Comparison of ENCODE assay signal across 8 cellular contexts in the genomic region with DNA sequence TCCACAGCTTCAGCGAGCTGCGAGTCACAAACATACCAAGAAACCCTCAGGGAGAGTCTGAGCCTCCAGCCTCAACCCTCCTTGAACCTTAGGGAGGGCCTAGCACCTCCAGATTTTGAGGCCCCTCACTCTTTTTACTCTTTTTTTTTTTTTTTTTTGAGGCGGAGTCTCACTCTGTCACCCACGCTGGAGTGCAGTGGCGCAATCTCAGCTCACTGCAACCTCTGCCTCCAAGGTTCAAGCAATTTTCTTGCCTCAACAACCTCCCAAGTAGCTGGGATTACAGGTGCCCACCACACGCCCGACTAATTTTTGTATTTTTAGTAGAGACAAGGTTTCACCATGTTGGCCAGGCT. TPM values are rescaled to one million over a fixed set of nuclear protein-coding genes. Genes with fewer than 3 reads are reported as not detected.
A peak's percentile ranks its signal among the peaks of the same experiment; 100 is the strongest.
DNase-seq lines count a peak whose midpoint lies in the region; ATAC-seq and TF ChIP-seq lines count a peak whose summit lies in the region.
"Not testable (repeated sequence)": the region's sequence is repeated elsewhere in the genome, so short reads cannot be mapped to it uniquely, and the experiment has no call there.

No MANE protein-coding gene starts in this region.

- H3K27ac ChIP-seq in adrenal gland, result peak overlapping the region in 4 of 5 donors; percentile 44 to 97 (median 94)
- H3K27ac ChIP-seq in dorsolateral prefrontal cortex, result peak overlapping the region in 50 of 59 donors; percentile 1 to 95 (median 65)
- H3K27ac ChIP-seq in gastroesophageal sphincter, result peak overlapping the region; percentile 84 to 97 (median 94)
- not testable (repeated sequence) for H3K27ac ChIP-seq in mesenchymal stem cell (ENCODE audit: low read length, poor library complexity, severe bottlenecking)
- peak overlapping the region; percentile 91 to 92 (median 92) for H3K27ac ChIP-seq in sigmoid colon
- peak overlapping the region; percentile 90 to 100 (median 98) for H3K27ac ChIP-seq in tibial nerve

- H3K9ac ChIP-seq in mesenchymal stem cell (ENCODE audit: low read length), result peak overlapping the region; percentile 96

- not testable (repeated sequence) for H3K36me3 Mint-ChIP-seq in HFFc6 (ENCODE audit: low read depth)

- DNase-seq in AG09309 (ENCODE audit: low read depth); HFFc6; adrenal gland; dorsolateral prefrontal cortex; mesenchymal stem cell; tibial nerve (ENCODE audit: low spot score in 2 of 2): not testable (repeated sequence)
- DNase-seq in sigmoid colon, result peak; percentile 30

- not testable (repeated sequence) for H3K18ac ChIP-seq in mesenchymal stem cell (ENCODE audit: low read depth in 1 of 2, low read length in 2 of 2)

- not testable (repeated sequence) for ATAC-seq in gastroesophageal sphincter

- 66 to 78% (median 70%) methylated on average over 6 to 7 of the region's 7 CpGs for WGBS in adrenal gland, 4 donors
- WGBS in gastroesophageal sphincter (ENCODE audit: low coverage in 1 of 2), 2 donors, result 59% methylated on average over 7 of the region's 7 CpGs; no CpG with 5 or more reads in 1 of the 2 donors
- WGBS in mesenchymal stem cell, result 83% methylated on average over 2 of the region's 7 CpGs
- 32 to 74% methylated on average over 7 of the region's 7 CpGs for WGBS in sigmoid colon, 2 donors
- 68 to 70% methylated on average over 7 of the region's 7 CpGs for WGBS in tibial nerve, 2 donors

- H3K27ac Mint-ChIP-seq in HFFc6, result peak overlapping the region; percentile 89

- H3K27me3 Mint-ChIP-seq in HFFc6 (ENCODE audit: insufficient read depth), result not testable (repeated sequence)

- peaks cover 10% of the 10 kb centered on the region for H3K79me1 ChIP-seq in mesenchymal stem cell (replicated peaks; ENCODE audit: low read length, poor library complexity, severe bottlenecking)

- not testable (repeated sequence) for TF ChIP-seq CTCF in AG09309 (IDR thresholded peaks at IDR 0.05; ENCODE audit: control insufficient read depth, insufficient read depth, low read depth, low read length, missing control alignments); HFFc6 (IDR thresholded peaks at IDR 0.05); adrenal gland (IDR thresholded peaks at IDR 0.05); dorsolateral prefrontal cortex (IDR thresholded peaks at IDR 0.05 in 54 of 56, conservative IDR thresholded peaks at IDR 0.05 in 2 of 56; ENCODE audit: low read depth in 1 of 56, partially characterized antibody in 56 of 56); gastroesophageal sphincter (IDR thresholded peaks at IDR 0.05); sigmoid colon (IDR thresholded peaks at IDR 0.05)
- peak in 1 of 5 experiments; percentile 3 for TF ChIP-seq CTCF in tibial nerve (IDR thresholded peaks at IDR 0.05)

- H3K4ac ChIP-seq in mesenchymal stem cell (ENCODE audit: low read depth in 1 of 2, low read length in 2 of 2), result not testable (repeated sequence)

- H3K14ac ChIP-seq in mesenchymal stem cell (ENCODE audit: low read length in 2 of 2), result not testable (repeated sequence)

- H2BK12ac ChIP-seq in mesenchymal stem cell (ENCODE audit: low read length in 2 of 2), result peak overlapping the region in 1 of 2 experiments; percentile 10

- not testable (repeated sequence) for H3K23ac ChIP-seq in mesenchymal stem cell (ENCODE audit: low read length in 2 of 2)

- H2AFZ ChIP-seq in mesenchymal stem cell (ENCODE audit: low read depth, low read length), result not testable (repeated sequence)

- H4K8ac ChIP-seq in mesenchymal stem cell (ENCODE audit: low read length), result not testable (repeated sequence)

- not testable (repeated sequence) for H2AK5ac ChIP-seq in mesenchymal stem cell (ENCODE audit: low read length, severe bottlenecking)

- H3K36me3 ChIP-seq in adrenal gland (replicated peaks in 1 of 2); gastroesophageal sphincter; sigmoid colon: not testable (repeated sequence)
- H3K36me3 ChIP-seq in mesenchymal stem cell (ENCODE audit: control insufficient read depth in 1 of 2, insufficient read depth in 2 of 2, low read depth in 1 of 2, low read length in 2 of 2) (peaks cover 5 to 16% of the 10 kb centered on the region in 2 experiments), tibial nerve (peaks cover 0 to 10% (median 0%) of the 10 kb centered on the region in 3 donors)

- TF ChIP-seq EP300 in gastroesophageal sphincter (IDR thresholded peaks at IDR 0.05); sigmoid colon (IDR thresholded peaks at IDR 0.05): not testable (repeated sequence)
- TF ChIP-seq EP300 in tibial nerve (IDR thresholded peaks at IDR 0.05), result peak in 1 of 2 donors; percentile 15

- H2BK5ac ChIP-seq in mesenchymal stem cell (ENCODE audit: low read depth, low read length, poor library complexity, severe bottlenecking), result not testable (repeated sequence)

- H3K4me3 ChIP-seq in AG09309 (ENCODE audit: control insufficient read depth, low read depth, low read length) (peak overlapping the region; percentile 9), adrenal gland (peak overlapping the region in 1 of 4 donors; percentile 65), dorsolateral prefrontal cortex (peak overlapping the region in 36 of 59 donors; percentile 1 to 93 (median 76)), gastroesophageal sphincter (peak overlapping the region; percentile 58 to 82), mesenchymal stem cell (ENCODE audit: insufficient read depth in 1 of 2, low read depth in 1 of 2, low read length in 2 of 2) (peak overlapping the region in 1 of 2 experiments; percentile 97), sigmoid colon (peak overlapping the region in 1 of 4 donors; percentile 67), tibial nerve (peak overlapping the region; percentile 58 to 94 (median 86))

- H3K27me3 ChIP-seq in adrenal gland; dorsolateral prefrontal cortex; gastroesophageal sphincter; mesenchymal stem cell (ENCODE audit: control insufficient read depth in 1 of 2, insufficient read depth in 1 of 2, low read length in 2 of 2); sigmoid colon; tibial nerve: not testable (repeated sequence)

- H3K4me3 Mint-ChIP-seq in HFFc6, result peak overlapping the region; percentile 95

- H2BK120ac ChIP-seq in mesenchymal stem cell (ENCODE audit: low read depth, low read length), result not testable (repeated sequence)

- not testable (repeated sequence) for TF ChIP-seq POLR2A in adrenal gland (IDR thresholded peaks at IDR 0.05); gastroesophageal sphincter (IDR thresholded peaks at IDR 0.05); sigmoid colon (IDR thresholded peaks at IDR 0.05); tibial nerve (IDR thresholded peaks at IDR 0.05)

- intact Hi-C loops in adrenal gland (cut with DNase I); sigmoid colon (cut with DNase I): not testable (repeated sequence)
- intact Hi-C loops in dorsolateral prefrontal cortex (cut with DNase I), result loop anchor here (2.0 kb wide), 2 partner anchors 32 to 52 kb away; partner anchors contain the start of gene ZFYVE27 (in 1 of the 2)

- H4K91ac ChIP-seq in mesenchymal stem cell (ENCODE audit: low read length), result not testable (repeated sequence)

- H3K4me2 ChIP-seq in mesenchymal stem cell (ENCODE audit: low read length, poor library complexity, severe bottlenecking), result not testable (repeated sequence)

- not testable (repeated sequence) for H3K9me3 Mint-ChIP-seq in HFFc6

- peaks cover 55% of the 10 kb centered on the region for H3K4me1 Mint-ChIP-seq in HFFc6 (ENCODE audit: low read depth)

- H3K9me3 ChIP-seq in adrenal gland (replicated peaks in 1 of 3); gastroesophageal sphincter; mesenchymal stem cell (ENCODE audit: control insufficient read depth, low read length); sigmoid colon; tibial nerve: not testable (repeated sequence)

- not testable (repeated sequence) for H2BK15ac ChIP-seq in mesenchymal stem cell (ENCODE audit: low read depth, poor library complexity, severe bottlenecking)

- peaks cover 46 to 59% of the 10 kb centered on the region in 2 donors for H3K4me1 ChIP-seq in adrenal gland (replicated peaks in 1 of 2)
- H3K4me1 ChIP-seq in gastroesophageal sphincter, result peaks cover 6 to 80% (median 26%) of the 10 kb centered on the region in 3 donors
- peaks cover 20% of the 10 kb centered on the region for H3K4me1 ChIP-seq in mesenchymal stem cell (ENCODE audit: control insufficient read depth, insufficient read depth, low read depth, low read length)
- peaks cover 0 to 60% (median 53%) of the 10 kb centered on the region in 4 donors for H3K4me1 ChIP-seq in sigmoid colon
- H3K4me1 ChIP-seq in tibial nerve, result peaks cover 0 to 62% (median 28%) of the 10 kb centered on the region in 4 donors

RNA-seq across cellular contexts. Expression of gene AVPI1, which starts 2.7 kb away (rescaled TPM):
- 10 to 100 TPM; 28.2 to 44.8 (median 39.5) TPM for total RNA-seq in HFFc6 (2021; fragmentation: NEBNext Ultra II Directional; extraction: Animal tissue kit (Norgen Biotek cat#: 25700))
- total RNA-seq in adrenal gland, result 10 to 100 TPM; 13.1 to 73.6 (median 26.1) TPM
- polyA plus RNA-seq in adrenal gland, result 10 to 100 TPM; 15.4 to 19.7 (median 15.7) TPM
- total RNA-seq in dorsolateral prefrontal cortex, result 10 to 100 TPM; 15.7 to 41.1 (median 27.6) TPM
- total RNA-seq in gastroesophageal sphincter, result 100 to 1,000 TPM in 1 of 4 donors, 10 to 100 TPM in 3; 34.2 to 136 (median 45.4) TPM
- polyA plus RNA-seq in mesenchymal stem cell (2013, experiment 1 of 2), result 5.8 TPM
- 5.8 TPM for polyA plus RNA-seq in mesenchymal stem cell (2013, experiment 2 of 2)
- total RNA-seq in sigmoid colon, result 10 to 100 TPM; 10.5 to 16.1 (median 12.2) TPM
- 10 to 100 TPM; 22.6 to 58.3 (median 31.8) TPM for polyA plus RNA-seq in sigmoid colon
- 100 to 1,000 TPM; 113 to 253 (median 170) TPM for total RNA-seq in tibial nerve

RNA-seq across cellular contexts. Expression of gene MARVELD1, which starts 29.2 kb away (rescaled TPM):
- total RNA-seq in HFFc6 (2021; fragmentation: NEBNext Ultra II Directional; extraction: Animal tissue kit (Norgen Biotek cat#: 25700)), result 10 to 100 TPM; 76.7 to 94.7 (median 80.9) TPM
- total RNA-seq in adrenal gland (10 to 100 TPM in 4 of 8 donors, 1 to 10 TPM in 4; 4.2 to 23.5 (median 10.2) TPM), dorsolateral prefrontal cortex (10 to 100 TPM in 2 of 120 experiments, 1 to 10 TPM in 118; 2.5 to 12.7 (median 4.8) TPM), gastroesophageal sphincter (100 to 1,000 TPM in 1 of 4 donors, 10 to 100 TPM in 3; 33.8 to 126 (median 58.7) TPM), sigmoid colon (10 to 100 TPM; 17.3 to 40.7 (median 22.0) TPM), tibial nerve (10 to 100 TPM; 28.0 to 45.3 (median 42.2) TPM)
- polyA plus RNA-seq in adrenal gland (10 to 100 TPM in 2 of 3 donors, 1 to 10 TPM in 1; 6.3 to 11.7 (median 10.7) TPM), sigmoid colon (10 to 100 TPM; 16.2 to 22.2 (median 16.7) TPM)
- 67.9 TPM for polyA plus RNA-seq in mesenchymal stem cell (2013, experiment 1 of 2)
- 69.0 TPM for polyA plus RNA-seq in mesenchymal stem cell (2013, experiment 2 of 2)

RNA-seq across cellular contexts. Expression of gene PI4K2A, which starts 43.9 kb away (rescaled TPM):
- total RNA-seq in HFFc6 (2021; fragmentation: NEBNext Ultra II Directional; extraction: Animal tissue kit (Norgen Biotek cat#: 25700)), result 10 to 100 TPM; 26.7 to 35.3 (median 31.6) TPM
- total RNA-seq in adrenal gland, result 10 to 100 TPM; 30.0 to 70.8 (median 42.7) TPM
- 10 to 100 TPM; 17.8 to 69.8 (median 18.2) TPM for polyA plus RNA-seq in adrenal gland
- 10 to 100 TPM; 17.4 to 40.1 (median 31.7) TPM for total RNA-seq in dorsolateral prefrontal cortex
- 10 to 100 TPM; 14.8 to 25.8 (median 22.7) TPM for total RNA-seq in gastroesophageal sphincter
- polyA plus RNA-seq in mesenchymal stem cell (2013, experiment 1 of 2), result 27.8 TPM
- polyA plus RNA-seq in mesenchymal stem cell (2013, experiment 2 of 2), result 27.1 TPM
- total RNA-seq in sigmoid colon, result 10 to 100 TPM; 13.3 to 19.3 (median 13.9) TPM
- polyA plus RNA-seq in sigmoid colon, result 1 to 10 TPM; 8.1 to 9.0 (median 8.9) TPM
- 10 to 100 TPM; 17.0 to 29.1 (median 21.0) TPM for total RNA-seq in tibial nerve

RNA-seq across cellular contexts. Expression of gene MORN4, which starts 51.0 kb away (rescaled TPM):
- 10 to 100 TPM in 3 of 6 experiments, 1 to 10 TPM in 3; 9.4 to 11.3 (median 10.1) TPM for total RNA-seq in HFFc6 (2021; fragmentation: NEBNext Ultra II Directional; extraction: Animal tissue kit (Norgen Biotek cat#: 25700))
- total RNA-seq in adrenal gland (10 to 100 TPM in 2 of 8 donors, 1 to 10 TPM in 6; 1.6 to 12.2 (median 8.0) TPM), dorsolateral prefrontal cortex (10 to 100 TPM; 13.6 to 56.9 (median 33.3) TPM), gastroesophageal sphincter (10 to 100 TPM in 1 of 4 donors, 1 to 10 TPM in 3; 1.2 to 10.3 (median 2.9) TPM), sigmoid colon (10 to 100 TPM in 1 of 4 donors, 1 to 10 TPM in 2, under 1 TPM in 1; 0.83 to 23.4 (median 5.4) TPM), tibial nerve (1 to 10 TPM; 3.7 to 8.2 (median 7.1) TPM)
- polyA plus RNA-seq in adrenal gland (10 to 100 TPM in 2 of 3 donors, 1 to 10 TPM in 1; 5.1 to 15.0 (median 11.7) TPM), sigmoid colon (1 to 10 TPM; 1.2 to 2.5 (median 2.5) TPM)
- polyA plus RNA-seq in mesenchymal stem cell (2013, experiment 1 of 2), result 10.7 TPM
- polyA plus RNA-seq in mesenchymal stem cell (2013, experiment 2 of 2), result 10.1 TPM

RNA-seq across cellular contexts. Expression of gene ZFYVE27, which starts 52.6 kb away (rescaled TPM):
- 10 to 100 TPM; 16.6 to 23.0 (median 18.3) TPM for total RNA-seq in HFFc6 (2021; fragmentation: NEBNext Ultra II Directional; extraction: Animal tissue kit (Norgen Biotek cat#: 25700))
- 10 to 100 TPM; 26.7 to 45.3 (median 32.4) TPM for total RNA-seq in adrenal gland
- polyA plus RNA-seq in adrenal gland, result 10 to 100 TPM; 23.6 to 39.3 (median 31.7) TPM
- 10 to 100 TPM; 47.7 to 82.7 (median 64.5) TPM for total RNA-seq in dorsolateral prefrontal cortex
- 10 to 100 TPM in 3 of 4 donors, 1 to 10 TPM in 1; 6.7 to 24.2 (median 19.2) TPM for total RNA-seq in gastroesophageal sphincter
- polyA plus RNA-seq in mesenchymal stem cell (2013, experiment 1 of 2), result 9.1 TPM
- 8.1 TPM for polyA plus RNA-seq in mesenchymal stem cell (2013, experiment 2 of 2)
- 10 to 100 TPM in 3 of 4 donors, 1 to 10 TPM in 1; 8.9 to 15.9 (median 12.4) TPM for total RNA-seq in sigmoid colon
- 10 to 100 TPM in 1 of 3 donors, 1 to 10 TPM in 2; 7.2 to 42.2 (median 7.9) TPM for polyA plus RNA-seq in sigmoid colon
- total RNA-seq in tibial nerve, result 10 to 100 TPM; 33.4 to 46.8 (median 42.7) TPM
